ENCODE assay signal across 1 cellular context in the genomic region with DNA sequence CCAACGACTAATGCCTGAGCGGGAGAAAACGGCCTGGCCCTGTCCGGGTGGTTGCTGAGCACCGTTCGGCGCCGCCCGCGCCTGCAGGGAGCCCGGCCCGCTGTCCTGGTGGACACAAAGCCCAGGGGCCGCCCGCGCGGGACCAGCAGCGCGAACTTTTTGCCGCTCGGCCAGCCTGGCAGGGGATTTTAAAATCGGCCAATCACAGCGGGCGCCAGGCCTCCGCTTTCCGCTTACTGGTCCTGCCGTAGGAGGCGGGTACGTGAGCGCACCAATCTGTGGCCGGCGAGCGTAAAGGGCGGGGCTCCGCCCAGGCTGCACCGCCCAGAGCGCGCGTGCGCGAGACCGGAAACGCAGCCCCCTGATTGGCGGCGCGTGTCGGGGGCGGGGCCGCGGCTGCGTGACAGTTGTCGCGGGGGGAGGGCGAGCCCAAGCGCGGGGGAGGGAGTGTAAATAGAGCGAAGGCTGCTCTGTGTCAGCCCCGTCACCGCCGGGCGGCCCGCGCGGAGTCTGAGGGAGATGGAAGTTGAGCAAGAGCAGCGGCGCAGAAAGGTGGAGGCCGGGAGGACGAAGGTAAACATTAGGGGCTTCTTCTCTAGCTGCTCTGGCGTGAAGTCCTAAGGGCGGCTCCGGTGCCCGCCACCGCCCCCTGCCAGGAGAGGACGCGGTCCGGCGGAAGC.
TF ChIP-seq lines count a peak whose summit lies in the region.

A gene (minus strand): TSS at position 161 of the 680 bp plus-strand sequence. CDS start 1,132 bp downstream, outside the sequence.
A gene with protein sequence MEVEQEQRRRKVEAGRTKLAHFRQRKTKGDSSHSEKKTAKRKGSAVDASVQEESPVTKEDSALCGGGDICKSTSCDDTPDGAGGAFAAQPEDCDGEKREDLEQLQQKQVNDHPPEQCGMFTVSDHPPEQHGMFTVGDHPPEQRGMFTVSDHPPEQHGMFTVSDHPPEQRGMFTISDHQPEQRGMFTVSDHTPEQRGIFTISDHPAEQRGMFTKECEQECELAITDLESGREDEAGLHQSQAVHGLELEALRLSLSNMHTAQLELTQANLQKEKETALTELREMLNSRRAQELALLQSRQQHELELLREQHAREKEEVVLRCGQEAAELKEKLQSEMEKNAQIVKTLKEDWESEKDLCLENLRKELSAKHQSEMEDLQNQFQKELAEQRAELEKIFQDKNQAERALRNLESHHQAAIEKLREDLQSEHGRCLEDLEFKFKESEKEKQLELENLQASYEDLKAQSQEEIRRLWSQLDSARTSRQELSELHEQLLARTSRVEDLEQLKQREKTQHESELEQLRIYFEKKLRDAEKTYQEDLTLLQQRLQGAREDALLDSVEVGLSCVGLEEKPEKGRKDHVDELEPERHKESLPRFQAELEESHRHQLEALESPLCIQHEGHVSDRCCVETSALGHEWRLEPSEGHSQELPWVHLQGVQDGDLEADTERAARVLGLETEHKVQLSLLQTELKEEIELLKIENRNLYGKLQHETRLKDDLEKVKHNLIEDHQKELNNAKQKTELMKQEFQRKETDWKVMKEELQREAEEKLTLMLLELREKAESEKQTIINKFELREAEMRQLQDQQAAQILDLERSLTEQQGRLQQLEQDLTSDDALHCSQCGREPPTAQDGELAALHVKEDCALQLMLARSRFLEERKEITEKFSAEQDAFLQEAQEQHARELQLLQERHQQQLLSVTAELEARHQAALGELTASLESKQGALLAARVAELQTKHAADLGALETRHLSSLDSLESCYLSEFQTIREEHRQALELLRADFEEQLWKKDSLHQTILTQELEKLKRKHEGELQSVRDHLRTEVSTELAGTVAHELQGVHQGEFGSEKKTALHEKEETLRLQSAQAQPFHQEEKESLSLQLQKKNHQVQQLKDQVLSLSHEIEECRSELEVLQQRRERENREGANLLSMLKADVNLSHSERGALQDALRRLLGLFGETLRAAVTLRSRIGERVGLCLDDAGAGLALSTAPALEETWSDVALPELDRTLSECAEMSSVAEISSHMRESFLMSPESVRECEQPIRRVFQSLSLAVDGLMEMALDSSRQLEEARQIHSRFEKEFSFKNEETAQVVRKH (N-terminal part only) (plus strand): TSS at position 447 of the 680 bp plus-strand sequence. CDS start 73 bp downstream, at position 520.

TF ChIP-seq in K562, 482 proteins besides CTCF, POLR2A, EP300 and RAD21 (continued from another document and continues in another):
- TF ChIP-seq, protein P1, sequence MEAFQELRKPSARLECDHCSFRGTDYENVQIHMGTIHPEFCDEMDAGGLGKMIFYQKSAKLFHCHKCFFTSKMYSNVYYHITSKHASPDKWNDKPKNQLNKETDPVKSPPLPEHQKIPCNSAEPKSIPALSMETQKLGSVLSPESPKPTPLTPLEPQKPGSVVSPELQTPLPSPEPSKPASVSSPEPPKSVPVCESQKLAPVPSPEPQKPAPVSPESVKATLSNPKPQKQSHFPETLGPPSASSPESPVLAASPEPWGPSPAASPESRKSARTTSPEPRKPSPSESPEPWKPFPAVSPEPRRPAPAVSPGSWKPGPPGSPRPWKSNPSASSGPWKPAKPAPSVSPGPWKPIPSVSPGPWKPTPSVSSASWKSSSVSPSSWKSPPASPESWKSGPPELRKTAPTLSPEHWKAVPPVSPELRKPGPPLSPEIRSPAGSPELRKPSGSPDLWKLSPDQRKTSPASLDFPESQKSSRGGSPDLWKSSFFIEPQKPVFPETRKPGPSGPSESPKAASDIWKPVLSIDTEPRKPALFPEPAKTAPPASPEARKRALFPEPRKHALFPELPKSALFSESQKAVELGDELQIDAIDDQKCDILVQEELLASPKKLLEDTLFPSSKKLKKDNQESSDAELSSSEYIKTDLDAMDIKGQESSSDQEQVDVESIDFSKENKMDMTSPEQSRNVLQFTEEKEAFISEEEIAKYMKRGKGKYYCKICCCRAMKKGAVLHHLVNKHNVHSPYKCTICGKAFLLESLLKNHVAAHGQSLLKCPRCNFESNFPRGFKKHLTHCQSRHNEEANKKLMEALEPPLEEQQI (IDR thresholded peaks at IDR 0.05) = no peak
- TF ChIP-seq HDAC2 (IDR thresholded peaks at IDR 0.05) (peak; percentile 52), TSC22D4 (tag; IDR thresholded peaks at IDR 0.05) (no peak), ZNF764 (CRISPR knock-in tag; IDR thresholded peaks at IDR 0.05; ENCODE audit: low read depth) (no peak), SUPT5H (IDR thresholded peaks at IDR 0.05) (peak; percentile 92), ERF (CRISPR knock-in tag; IDR thresholded peaks at IDR 0.05) (peak; percentile 78; the same call in 1 of the 2 replicates), YBX1 (IDR thresholded peaks at IDR 0.05) (no peak), CHD1 (IDR thresholded peaks at IDR 0.05; ENCODE audit: low read length) (peak; percentile 99), SLC30A9 (CRISPR knock-in tag; IDR thresholded peaks at IDR 0.05) (no peak), PTTG1 (tag; IDR thresholded peaks at IDR 0.05; ENCODE audit: low read depth) (no peak), CTBP1 (IDR thresholded peaks at IDR 0.05; ENCODE audit: borderline replicate concordance) (0 out of 2 replicates have a peak, but pooled peaks have one; percentile 58), THRAP3 (IDR thresholded peaks at IDR 0.05; ENCODE audit: borderline replicate concordance) (no peak), ATF7 (IDR thresholded peaks at IDR 0.05) (peak; percentile 68; the same call in 1 of the 2 replicates), LEF1 (IDR thresholded peaks at IDR 0.05) (no peak; the same call in none of the 2 replicates), CHD2 (IDR thresholded peaks at IDR 0.05; ENCODE audit: low read depth, low read length) (peak; percentile 86), CBX1 (IDR thresholded peaks at IDR 0.05; ENCODE audit: low read depth) (no peak), TBP (optimal IDR thresholded peaks at IDR 0.05; ENCODE audit: low read depth, low read length) (peak; percentile 94), STAT5B (CRISPR knock-in tag; IDR thresholded peaks at IDR 0.05) (no peak), GABPA (tag; conservative IDR thresholded peaks at IDR 0.05; ENCODE audit: low read depth) (peak; percentile 70), ARNT (IDR thresholded peaks at IDR 0.05) (no peak), TRIM24 (IDR thresholded peaks at IDR 0.05) (peak in 1 of 2 experiments; percentile 22; a peak in 3 of 4 replicates), HSF4 (CRISPR knock-in tag; IDR thresholded peaks at IDR 0.05; ENCODE audit: borderline replicate concordance) (no peak), TFAM (CRISPR knock-in tag; conservative IDR thresholded peaks at IDR 0.05) (no peak), TCF7 (IDR thresholded peaks at IDR 0.05; ENCODE audit: borderline replicate concordance) (no peak), CREM (IDR thresholded peaks at IDR 0.05; ENCODE audit: low read depth) (peak; percentile 87), ZNF146 (CRISPR knock-in tag; IDR thresholded peaks at IDR 0.05; ENCODE audit: unreplicated experiment) (no peak), TAL1 (IDR thresholded peaks at IDR 0.05) (no peak), ZC3H11A (IDR thresholded peaks at IDR 0.05; ENCODE audit: low read depth, low read length) (no peak), HDGF (IDR thresholded peaks at IDR 0.05) (no peak), PURB (CRISPR knock-in tag; IDR thresholded peaks at IDR 0.05; ENCODE audit: low read depth) (no peak), GATA2 (CRISPR knock-in tag; IDR thresholded peaks at IDR 0.05) (no peak), HNRNPL (IDR thresholded peaks at IDR 0.05; ENCODE audit: low read depth, low read length) (peak; percentile 60; the same call in 1 of the 2 replicates), CHCHD3 (CRISPR knock-in tag; IDR thresholded peaks at IDR 0.05) (peak; percentile 79; the same call in 1 of the 2 replicates)
- TF ChIP-seq, protein P2, sequence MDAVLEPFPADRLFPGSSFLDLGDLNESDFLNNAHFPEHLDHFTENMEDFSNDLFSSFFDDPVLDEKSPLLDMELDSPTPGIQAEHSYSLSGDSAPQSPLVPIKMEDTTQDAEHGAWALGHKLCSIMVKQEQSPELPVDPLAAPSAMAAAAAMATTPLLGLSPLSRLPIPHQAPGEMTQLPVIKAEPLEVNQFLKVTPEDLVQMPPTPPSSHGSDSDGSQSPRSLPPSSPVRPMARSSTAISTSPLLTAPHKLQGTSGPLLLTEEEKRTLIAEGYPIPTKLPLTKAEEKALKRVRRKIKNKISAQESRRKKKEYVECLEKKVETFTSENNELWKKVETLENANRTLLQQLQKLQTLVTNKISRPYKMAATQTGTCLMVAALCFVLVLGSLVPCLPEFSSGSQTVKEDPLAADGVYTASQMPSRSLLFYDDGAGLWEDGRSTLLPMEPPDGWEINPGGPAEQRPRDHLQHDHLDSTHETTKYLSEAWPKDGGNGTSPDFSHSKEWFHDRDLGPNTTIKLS (IDR thresholded peaks at IDR 0.05; ENCODE audit: borderline replicate concordance, low read depth) = peak; percentile 74
- TF ChIP-seq, protein P3, sequence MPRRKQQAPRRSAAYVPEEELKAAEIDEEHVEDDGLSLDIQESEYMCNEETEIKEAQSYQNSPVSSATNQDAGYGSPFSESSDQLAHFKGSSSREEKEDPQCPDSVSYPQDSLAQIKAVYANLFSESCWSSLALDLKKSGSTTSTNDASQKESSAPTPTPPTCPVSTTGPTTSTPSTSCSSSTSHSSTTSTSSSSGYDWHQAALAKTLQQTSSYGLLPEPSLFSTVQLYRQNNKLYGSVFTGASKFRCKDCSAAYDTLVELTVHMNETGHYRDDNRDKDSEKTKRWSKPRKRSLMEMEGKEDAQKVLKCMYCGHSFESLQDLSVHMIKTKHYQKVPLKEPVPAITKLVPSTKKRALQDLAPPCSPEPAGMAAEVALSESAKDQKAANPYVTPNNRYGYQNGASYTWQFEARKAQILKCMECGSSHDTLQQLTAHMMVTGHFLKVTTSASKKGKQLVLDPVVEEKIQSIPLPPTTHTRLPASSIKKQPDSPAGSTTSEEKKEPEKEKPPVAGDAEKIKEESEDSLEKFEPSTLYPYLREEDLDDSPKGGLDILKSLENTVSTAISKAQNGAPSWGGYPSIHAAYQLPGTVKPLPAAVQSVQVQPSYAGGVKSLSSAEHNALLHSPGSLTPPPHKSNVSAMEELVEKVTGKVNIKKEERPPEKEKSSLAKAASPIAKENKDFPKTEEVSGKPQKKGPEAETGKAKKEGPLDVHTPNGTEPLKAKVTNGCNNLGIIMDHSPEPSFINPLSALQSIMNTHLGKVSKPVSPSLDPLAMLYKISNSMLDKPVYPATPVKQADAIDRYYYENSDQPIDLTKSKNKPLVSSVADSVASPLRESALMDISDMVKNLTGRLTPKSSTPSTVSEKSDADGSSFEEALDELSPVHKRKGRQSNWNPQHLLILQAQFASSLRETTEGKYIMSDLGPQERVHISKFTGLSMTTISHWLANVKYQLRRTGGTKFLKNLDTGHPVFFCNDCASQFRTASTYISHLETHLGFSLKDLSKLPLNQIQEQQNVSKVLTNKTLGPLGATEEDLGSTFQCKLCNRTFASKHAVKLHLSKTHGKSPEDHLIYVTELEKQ (CRISPR knock-in tag; IDR thresholded peaks at IDR 0.05) = no peak
- TF ChIP-seq, protein P4, sequence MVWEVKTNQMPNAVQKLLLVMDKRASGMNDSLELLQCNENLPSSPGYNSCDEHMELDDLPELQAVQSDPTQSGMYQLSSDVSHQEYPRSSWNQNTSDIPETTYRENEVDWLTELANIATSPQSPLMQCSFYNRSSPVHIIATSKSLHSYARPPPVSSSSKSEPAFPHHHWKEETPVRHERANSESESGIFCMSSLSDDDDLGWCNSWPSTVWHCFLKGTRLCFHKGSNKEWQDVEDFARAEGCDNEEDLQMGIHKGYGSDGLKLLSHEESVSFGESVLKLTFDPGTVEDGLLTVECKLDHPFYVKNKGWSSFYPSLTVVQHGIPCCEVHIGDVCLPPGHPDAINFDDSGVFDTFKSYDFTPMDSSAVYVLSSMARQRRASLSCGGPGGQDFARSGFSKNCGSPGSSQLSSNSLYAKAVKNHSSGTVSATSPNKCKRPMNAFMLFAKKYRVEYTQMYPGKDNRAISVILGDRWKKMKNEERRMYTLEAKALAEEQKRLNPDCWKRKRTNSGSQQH (CRISPR knock-in tag; IDR thresholded peaks at IDR 0.05) = peak; percentile 84
- TF ChIP-seq, protein P5, sequence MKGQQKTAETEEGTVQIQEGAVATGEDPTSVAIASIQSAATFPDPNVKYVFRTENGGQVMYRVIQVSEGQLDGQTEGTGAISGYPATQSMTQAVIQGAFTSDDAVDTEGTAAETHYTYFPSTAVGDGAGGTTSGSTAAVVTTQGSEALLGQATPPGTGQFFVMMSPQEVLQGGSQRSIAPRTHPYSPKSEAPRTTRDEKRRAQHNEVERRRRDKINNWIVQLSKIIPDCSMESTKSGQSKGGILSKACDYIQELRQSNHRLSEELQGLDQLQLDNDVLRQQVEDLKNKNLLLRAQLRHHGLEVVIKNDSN (CRISPR knock-in tag; IDR thresholded peaks at IDR 0.05) = peak; percentile 62
- TF ChIP-seq, protein P6, sequence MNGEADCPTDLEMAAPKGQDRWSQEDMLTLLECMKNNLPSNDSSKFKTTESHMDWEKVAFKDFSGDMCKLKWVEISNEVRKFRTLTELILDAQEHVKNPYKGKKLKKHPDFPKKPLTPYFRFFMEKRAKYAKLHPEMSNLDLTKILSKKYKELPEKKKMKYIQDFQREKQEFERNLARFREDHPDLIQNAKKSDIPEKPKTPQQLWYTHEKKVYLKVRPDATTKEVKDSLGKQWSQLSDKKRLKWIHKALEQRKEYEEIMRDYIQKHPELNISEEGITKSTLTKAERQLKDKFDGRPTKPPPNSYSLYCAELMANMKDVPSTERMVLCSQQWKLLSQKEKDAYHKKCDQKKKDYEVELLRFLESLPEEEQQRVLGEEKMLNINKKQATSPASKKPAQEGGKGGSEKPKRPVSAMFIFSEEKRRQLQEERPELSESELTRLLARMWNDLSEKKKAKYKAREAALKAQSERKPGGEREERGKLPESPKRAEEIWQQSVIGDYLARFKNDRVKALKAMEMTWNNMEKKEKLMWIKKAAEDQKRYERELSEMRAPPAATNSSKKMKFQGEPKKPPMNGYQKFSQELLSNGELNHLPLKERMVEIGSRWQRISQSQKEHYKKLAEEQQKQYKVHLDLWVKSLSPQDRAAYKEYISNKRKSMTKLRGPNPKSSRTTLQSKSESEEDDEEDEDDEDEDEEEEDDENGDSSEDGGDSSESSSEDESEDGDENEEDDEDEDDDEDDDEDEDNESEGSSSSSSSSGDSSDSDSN (IDR thresholded peaks at IDR 0.05; ENCODE audit: borderline replicate concordance in 1 of 2, low read depth in 2 of 2, low read length in 2 of 2) = peak; percentile 28 to 65; a peak in 1 of 4 replicates
- TF ChIP-seq, protein P7, sequence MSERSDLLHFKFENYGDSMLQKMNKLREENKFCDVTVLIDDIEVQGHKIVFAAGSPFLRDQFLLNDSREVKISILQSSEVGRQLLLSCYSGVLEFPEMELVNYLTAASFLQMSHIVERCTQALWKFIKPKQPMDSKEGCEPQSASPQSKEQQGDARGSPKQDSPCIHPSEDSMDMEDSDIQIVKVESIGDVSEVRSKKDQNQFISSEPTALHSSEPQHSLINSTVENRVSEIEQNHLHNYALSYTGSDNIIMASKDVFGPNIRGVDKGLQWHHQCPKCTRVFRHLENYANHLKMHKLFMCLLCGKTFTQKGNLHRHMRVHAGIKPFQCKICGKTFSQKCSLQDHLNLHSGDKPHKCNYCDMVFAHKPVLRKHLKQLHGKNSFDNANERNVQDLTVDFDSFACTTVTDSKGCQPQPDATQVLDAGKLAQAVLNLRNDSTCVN (CRISPR knock-in tag; IDR thresholded peaks at IDR 0.05) = peak; percentile 81; the same call in 1 of the 2 replicates
